ENCODE assay signal across 8 cellular contexts in the genomic region with DNA sequence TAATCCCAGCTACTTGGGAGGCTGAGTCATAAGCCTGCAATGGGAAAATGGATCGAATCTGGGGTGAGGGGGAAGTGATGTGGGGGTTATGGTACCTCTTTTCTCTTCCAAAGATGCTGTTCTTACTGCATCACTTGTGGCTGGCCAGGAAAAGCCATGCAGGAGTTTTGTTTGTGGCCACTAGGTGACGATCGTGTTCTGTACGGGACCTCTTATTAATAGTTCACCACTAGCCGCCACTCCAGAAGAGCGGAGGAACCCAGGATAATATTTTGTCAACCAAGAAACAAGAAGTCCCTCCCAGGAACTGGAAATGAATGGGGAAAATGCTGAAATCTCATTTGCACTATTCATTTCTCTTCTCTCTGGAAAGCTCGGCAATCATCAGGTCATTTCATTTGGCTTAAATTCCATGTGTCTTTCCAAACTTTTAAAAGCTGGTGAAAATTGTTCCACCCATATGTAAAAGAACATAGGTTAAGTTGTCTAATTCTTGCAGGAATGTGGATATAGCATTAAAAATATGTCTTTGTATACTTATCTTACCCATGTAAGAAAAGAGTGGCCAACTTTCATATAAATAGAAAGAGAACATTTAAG. TPM values are rescaled to one million over a fixed set of nuclear protein-coding genes. Genes with fewer than 3 reads are reported as not detected.
DNase-seq lines count a peak whose midpoint lies in the region; ATAC-seq and TF ChIP-seq lines count a peak whose summit lies in the region.

No MANE protein-coding gene starts in this region.

- H3K36me3 Mint-ChIP-seq in activated T-cell treated with anti-CD3 and anti-CD28 coated beads, Interleukin-2, amount 50 U/mL, for 4 hours (ENCODE audit: insufficient read depth), result peaks cover 37% of the 10 kb centered on the region
- H3K36me3 Mint-ChIP-seq in osteocyte (ENCODE audit: unreplicated experiment), result no peaks in the 10 kb centered on the region

- ATAC-seq in GM21423 (IDR thresholded peaks at IDR 0.05; ENCODE audit: unreplicated experiment), result peak; percentile 97
- peak; percentile 88 for ATAC-seq in HG03565 (IDR thresholded peaks at IDR 0.05; ENCODE audit: unreplicated experiment)
- peak; percentile 55 to 69 for ATAC-seq in activated T-cell treated with anti-CD3 and anti-CD28 coated beads, Interleukin-2, amount 50 U/mL, for 4 hours

- H3K27me3 Mint-ChIP-seq in activated T-cell treated with anti-CD3 and anti-CD28 coated beads, Interleukin-2, amount 50 U/mL, for 4 hours (ENCODE audit: low read depth), result no peaks in the 10 kb centered on the region
- H3K27me3 Mint-ChIP-seq in osteocyte (ENCODE audit: unreplicated experiment), result peaks cover 23% of the 10 kb centered on the region

- DNase-seq in G401 (ENCODE audit: low spot score), result peak; percentile 93
- DNase-seq in NCI-H69 (lab: John Stamatoyannopoulos, UW), result peak; percentile 72
- DNase-seq in activated T-cell treated with anti-CD3 and anti-CD28 coated beads, Interleukin-2, amount 50 U/mL, for 4 hours, result peak; percentile 11
- DNase-seq in globus pallidus (ENCODE audit: low spot score), result peak; percentile 75
- no peak for DNase-seq in osteocyte (ENCODE audit: extremely low spot score, unreplicated experiment)
- DNase-seq in T1000 (lab: John Stamatoyannopoulos, UW), result no peak

- no peak overlapping the region for H3K4me3 Mint-ChIP-seq in activated T-cell treated with anti-CD3 and anti-CD28 coated beads, Interleukin-2, amount 50 U/mL, for 4 hours
- no peak overlapping the region for H3K4me3 Mint-ChIP-seq in osteocyte (ENCODE audit: unreplicated experiment)

- H3K9me3 Mint-ChIP-seq in activated T-cell treated with anti-CD3 and anti-CD28 coated beads, Interleukin-2, amount 50 U/mL, for 4 hours, result no peaks in the 10 kb centered on the region
- no peaks in the 10 kb centered on the region for H3K9me3 Mint-ChIP-seq in osteocyte (ENCODE audit: unreplicated experiment)

- in situ Hi-C loops in G401 (cut with HindIII; ENCODE audit: low sequenced_read_pairs), result no loop called here

- peak; percentile 79 for TF ChIP-seq CTCF in osteocyte (IDR thresholded peaks at IDR 0.05)

- no peak overlapping the region for H3K27ac Mint-ChIP-seq in osteocyte (ENCODE audit: unreplicated experiment)

- H3K4me1 Mint-ChIP-seq in activated T-cell treated with anti-CD3 and anti-CD28 coated beads, Interleukin-2, amount 50 U/mL, for 4 hours (ENCODE audit: low read depth), result peaks cover 71% of the 10 kb centered on the region
- no peaks in the 10 kb centered on the region for H3K4me1 Mint-ChIP-seq in osteocyte (ENCODE audit: unreplicated experiment)

RNA-seq across cellular contexts. Expression of a gene that starts 8.9 kb away (rescaled TPM):
- not detected in 2 replicates for total RNA-seq in G401 (2014; rRNA removed; shearing (Covaris generic))
- total RNA-seq in activated T-cell treated with anti-CD3 and anti-CD28 coated beads, Interleukin-2, amount 50 U/mL, for 4 hours, result 1 to 10 TPM; 4.8 to 5.3 (median 4.8) TPM
- not detected in 2 replicates for total RNA-seq in osteocyte

RNA-seq across cellular contexts. Expression of a gene that starts 20.9 kb away (rescaled TPM):
- total RNA-seq in G401 (2014; rRNA removed; shearing (Covaris generic)), result 7.5 and 9.7 TPM in 2 replicates
- total RNA-seq in activated T-cell treated with anti-CD3 and anti-CD28 coated beads, Interleukin-2, amount 50 U/mL, for 4 hours, result 1 to 10 TPM; 5.6 to 6.6 (median 5.7) TPM
- total RNA-seq in osteocyte, result 15.8 and 21.3 TPM in 2 replicates

Comparison
In these comparisons a context has a peak if more than half of its experiments do, and no peak if none do; other contexts are left out.
1. DNase-seq: peak in G401 (single experiment), NCI-H69 (single experiment), activated T-cell treated with anti-CD3 and anti-CD28 coated beads, Interleukin-2, amount 50 U/mL, for 4 hours (single experiment) and globus pallidus (single experiment); none in osteocyte (single experiment) and T1000 (single experiment).
2. Peak in every context shown above with its lines, with median percentiles within 50 percentile points of each other: ATAC-seq.